In genomic region chr15:42284551-42284950, GRCh38 we compare ENCODE assay signal across 1 cellular context.
TF ChIP-seq lines count a peak whose summit lies in the region.

No MANE protein-coding gene starts in this region.

TF ChIP-seq in SK-N-SH treated with all-trans-retinoic acid at 6 μM for 48 hours, 23 proteins besides CTCF, POLR2A, EP300 and RAD21 (continued from another document):
- TF ChIP-seq ARNTL (CRISPR knock-in tag; IDR thresholded peaks at IDR 0.05; ENCODE audit: borderline replicate concordance, low read depth) (no peak), CSDC2 (CRISPR knock-in tag; IDR thresholded peaks at IDR 0.05) (no peak)
